ENCODE assay signal across 11 cellular contexts in genomic region chr2:75047907-75048625, GRCh38.
A peak's percentile ranks its signal among the peaks of the same experiment; 100 is the strongest.
DNase-seq lines count a peak whose midpoint lies in the region; ATAC-seq and TF ChIP-seq lines count a peak whose summit lies in the region.
"Had no signal": no experiment of that assay in that cellular context is flagged by ENCODE, and none has a peak within 500 bp of the region (broad histone marks: within the 10 kb centered on the region; RNA-seq: fewer than 3 reads in every experiment).

No MANE protein-coding gene starts in this region.

- no peak overlapping the region for H3K27ac Mint-ChIP-seq in effector memory CD8-positive, alpha-beta T cell
- H3K27ac Mint-ChIP-seq: natural killer cell had no signal

- no peaks in the 10 kb centered on the region for H3K27me3 ChIP-seq in smooth muscle cell (ENCODE audit: low read depth)
- peaks cover 41% of the 10 kb centered on the region for H3K27me3 ChIP-seq in WERI-Rb-1 (ENCODE audit: insufficient read depth, low read depth, severe bottlenecking)
- H3K27me3 ChIP-seq: colonic mucosa had no signal

- H4K20me1 ChIP-seq in smooth muscle cell (ENCODE audit: low read depth) = no peaks in the 10 kb centered on the region

- H3F3A ChIP-seq in smooth muscle cell (ENCODE audit: low read depth) = no peaks in the 10 kb centered on the region

- H3K27ac ChIP-seq in HEK293 (ENCODE audit: extremely low read depth, low read depth, low read length) = no peak overlapping the region
- H3K27ac ChIP-seq in smooth muscle cell (ENCODE audit: low read depth) = no peak overlapping the region
- H3K27ac ChIP-seq in WERI-Rb-1 = no peak overlapping the region
- H3K27ac ChIP-seq: colonic mucosa had no signal

- H3K4me1 Mint-ChIP-seq in effector memory CD8-positive, alpha-beta T cell (ENCODE audit: low read depth in 2 of 2) = no peaks in the 10 kb centered on the region
- H3K4me1 Mint-ChIP-seq: natural killer cell had no signal

- CTCF ChIA-PET in HEK293 (lab: Yijun Ruan, JAX) = interaction anchor here (0.6 to 0.7 kb wide), 2 partner anchors 149 to 289 kb away, joined by 4 read pairs; no protein-coding TSS in a partner anchor

- POLR2A ChIA-PET in HEK293 (lab: Yijun Ruan, JAX) = no interaction called here

- H3K4me1 ChIP-seq in HEK293 (ENCODE audit: control insufficient read depth, insufficient read depth, low read length) (no peaks in the 10 kb centered on the region; the same call in 1 of the 2 replicates), smooth muscle cell (ENCODE audit: low read depth) (no peaks in the 10 kb centered on the region)
- H3K4me1 ChIP-seq: colonic mucosa had no signal

- WGBS in smooth muscle cell (ENCODE audit: low lambda C conversion rate) = 82% methylated on average over 4 of the region's 4 CpGs

- DNase-seq in foreskin fibroblast = peak; percentile 47 to 72
- DNase-seq in smooth muscle cell (lab: John Stamatoyannopoulos, UW; ENCODE audit: unreplicated experiment) = no peak
- DNase-seq in WERI-Rb-1 = no peak
- no peak for DNase-seq in effector memory CD8-positive, alpha-beta T cell
- no peak for DNase-seq in SK-N-DZ (ENCODE audit: low spot score)
- DNase-seq: activated CD4-positive, CD25-positive, alpha-beta regulatory T cell; colonic mucosa; natural killer cell had no signal

- H3K9me3 ChIP-seq in HEK293 (ENCODE audit: control insufficient read depth, insufficient read depth, low read depth, low read length) (no peaks in the 10 kb centered on the region), smooth muscle cell (replicated peaks; ENCODE audit: low read depth) (no peaks in the 10 kb centered on the region), WERI-Rb-1 (ENCODE audit: severe bottlenecking) (no peaks in the 10 kb centered on the region)
- H3K9me3 ChIP-seq: colonic mucosa had no signal

- H3K9me3 Mint-ChIP-seq in effector memory CD8-positive, alpha-beta T cell = no peaks in the 10 kb centered on the region
- H3K9me3 Mint-ChIP-seq: natural killer cell had no signal

- no peak overlapping the region for H3K4me3 Mint-ChIP-seq in effector memory CD8-positive, alpha-beta T cell
- H3K4me3 Mint-ChIP-seq: natural killer cell had no signal

- H3K36me3 ChIP-seq in HEK293 (ENCODE audit: control insufficient read depth in 2 of 2, insufficient read depth in 1 of 2, low read length in 2 of 2) = no peaks in the 10 kb centered on the region
- H3K36me3 ChIP-seq in smooth muscle cell (ENCODE audit: low read depth) = no peaks in the 10 kb centered on the region
- no peaks in the 10 kb centered on the region for H3K36me3 ChIP-seq in WERI-Rb-1
- H3K36me3 ChIP-seq: colonic mucosa had no signal

- H2AFZ ChIP-seq in smooth muscle cell (ENCODE audit: low read depth) = no peak overlapping the region

- H3K36me3 Mint-ChIP-seq in effector memory CD8-positive, alpha-beta T cell (ENCODE audit: insufficient read depth) = no peaks in the 10 kb centered on the region
- H3K36me3 Mint-ChIP-seq: natural killer cell had no signal

- H3K79me2 ChIP-seq in smooth muscle cell (ENCODE audit: low read depth) = no peaks in the 10 kb centered on the region

- H3K9ac ChIP-seq in smooth muscle cell (ENCODE audit: low read depth) = no peak overlapping the region

- no peaks in the 10 kb centered on the region for H3K27me3 Mint-ChIP-seq in effector memory CD8-positive, alpha-beta T cell

- peak overlapping the region; percentile 23 for H3K4me2 ChIP-seq in smooth muscle cell

- TF ChIP-seq CTCF in HEK293 (tag by site-specific recombination; IDR thresholded peaks at IDR 0.05) (no peak), foreskin fibroblast (IDR thresholded peaks at IDR 0.05; ENCODE audit: low read depth, low read length) (no peak), smooth muscle cell (IDR thresholded peaks at IDR 0.05; ENCODE audit: borderline replicate concordance, insufficient read depth, poor library complexity, severe bottlenecking) (no peak), WERI-Rb-1 (IDR thresholded peaks at IDR 0.05; ENCODE audit: low read depth, low read length) (no peak)

- ATAC-seq in SK-N-SH treated with all-trans-retinoic acid at 6 μM for 48 hours = peak; percentile 88
- no peak for ATAC-seq in effector memory CD8-positive, alpha-beta T cell (replicated peaks)
- ATAC-seq: natural killer cell, Panc1 had no signal

- no peak overlapping the region for H3K4me3 ChIP-seq in HEK293 (ENCODE audit: low read depth, low read length)
- no peak overlapping the region for H3K4me3 ChIP-seq in foreskin fibroblast (ENCODE audit: low read depth in 1 of 2, low read length in 2 of 2)
- H3K4me3 ChIP-seq in smooth muscle cell = no peak overlapping the region
- no peak overlapping the region for H3K4me3 ChIP-seq in WERI-Rb-1 (ENCODE audit: low read depth, low read length)
- H3K4me3 ChIP-seq: colonic mucosa had no signal

TF ChIP-seq in HEK293, 187 proteins besides CTCF, POLR2A, EP300 and RAD21:
- TF ChIP-seq GLIS1 (tag by site-specific recombination; IDR thresholded peaks at IDR 0.05) (peak; percentile 45; the same call in 1 of the 2 replicates), SP2 (tag by site-specific recombination; IDR thresholded peaks at IDR 0.05) (no peak), ZNF513 (tag by site-specific recombination; IDR thresholded peaks at IDR 0.05) (no peak), ZBTB1 (tag by site-specific recombination; IDR thresholded peaks at IDR 0.05) (no peak), ZNF112 (tag by site-specific recombination; IDR thresholded peaks at IDR 0.05) (no peak), ZNF664 (tag by site-specific recombination; IDR thresholded peaks at IDR 0.05) (no peak), ZNF449 (tag by site-specific recombination; IDR thresholded peaks at IDR 0.05) (no peak)

TF ChIP-seq in SK-N-SH treated with all-trans-retinoic acid at 6 μM for 48 hours, 23 proteins besides CTCF, POLR2A, EP300 and RAD21:
- TF ChIP-seq ZNF565 (CRISPR knock-in tag; conservative IDR thresholded peaks at IDR 0.05; ENCODE audit: low read depth) = no peak
- no peak for TF ChIP-seq ESRRG (CRISPR knock-in tag; IDR thresholded peaks at IDR 0.05)
- no peak for TF ChIP-seq CSRNP3 (CRISPR knock-in tag; IDR thresholded peaks at IDR 0.05)
- TF ChIP-seq OSR1 (CRISPR knock-in tag; IDR thresholded peaks at IDR 0.05) = no peak
- TF ChIP-seq ZFP30 (CRISPR knock-in tag; IDR thresholded peaks at IDR 0.05) = no peak

Comparison
In these comparisons a context has a peak if more than half of its experiments do, and no peak if none do; other contexts are left out.
1. DNase-seq: peak in foreskin fibroblast (2 of 2); none in smooth muscle cell (single experiment), WERI-Rb-1 (single experiment), effector memory CD8-positive, alpha-beta T cell (0 of 3) and SK-N-DZ (single experiment).